1 cellular context compared by ENCODE assay signal in the genomic region with DNA sequence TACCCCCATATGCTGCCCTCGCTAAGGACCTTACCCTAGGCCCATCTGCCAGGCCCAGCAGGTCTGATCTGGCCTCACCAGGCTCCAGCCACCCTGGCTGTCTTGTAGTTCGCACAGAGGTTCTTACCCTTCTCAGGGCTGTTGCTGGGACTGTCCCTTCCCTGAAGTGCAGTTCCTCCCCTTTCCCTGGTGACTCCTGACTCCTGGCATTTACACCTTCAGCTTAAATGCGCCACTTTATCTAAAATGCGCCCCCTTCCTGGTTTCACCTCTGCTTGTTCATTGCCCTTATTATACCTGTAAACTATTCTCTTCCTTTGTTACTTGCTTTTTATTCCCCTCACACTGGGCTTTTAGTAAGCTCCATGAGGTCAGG.
TF ChIP-seq lines count a peak whose summit lies in the region.

No MANE protein-coding gene starts in this region.

TF ChIP-seq in HEK293, 187 proteins besides CTCF, POLR2A, EP300 and RAD21 (continued from another document):
- peak; percentile 29; the same call in 1 of the 2 replicates for TF ChIP-seq SP7 (tag by site-specific recombination; IDR thresholded peaks at IDR 0.05)
- TF ChIP-seq, protein P1, sequence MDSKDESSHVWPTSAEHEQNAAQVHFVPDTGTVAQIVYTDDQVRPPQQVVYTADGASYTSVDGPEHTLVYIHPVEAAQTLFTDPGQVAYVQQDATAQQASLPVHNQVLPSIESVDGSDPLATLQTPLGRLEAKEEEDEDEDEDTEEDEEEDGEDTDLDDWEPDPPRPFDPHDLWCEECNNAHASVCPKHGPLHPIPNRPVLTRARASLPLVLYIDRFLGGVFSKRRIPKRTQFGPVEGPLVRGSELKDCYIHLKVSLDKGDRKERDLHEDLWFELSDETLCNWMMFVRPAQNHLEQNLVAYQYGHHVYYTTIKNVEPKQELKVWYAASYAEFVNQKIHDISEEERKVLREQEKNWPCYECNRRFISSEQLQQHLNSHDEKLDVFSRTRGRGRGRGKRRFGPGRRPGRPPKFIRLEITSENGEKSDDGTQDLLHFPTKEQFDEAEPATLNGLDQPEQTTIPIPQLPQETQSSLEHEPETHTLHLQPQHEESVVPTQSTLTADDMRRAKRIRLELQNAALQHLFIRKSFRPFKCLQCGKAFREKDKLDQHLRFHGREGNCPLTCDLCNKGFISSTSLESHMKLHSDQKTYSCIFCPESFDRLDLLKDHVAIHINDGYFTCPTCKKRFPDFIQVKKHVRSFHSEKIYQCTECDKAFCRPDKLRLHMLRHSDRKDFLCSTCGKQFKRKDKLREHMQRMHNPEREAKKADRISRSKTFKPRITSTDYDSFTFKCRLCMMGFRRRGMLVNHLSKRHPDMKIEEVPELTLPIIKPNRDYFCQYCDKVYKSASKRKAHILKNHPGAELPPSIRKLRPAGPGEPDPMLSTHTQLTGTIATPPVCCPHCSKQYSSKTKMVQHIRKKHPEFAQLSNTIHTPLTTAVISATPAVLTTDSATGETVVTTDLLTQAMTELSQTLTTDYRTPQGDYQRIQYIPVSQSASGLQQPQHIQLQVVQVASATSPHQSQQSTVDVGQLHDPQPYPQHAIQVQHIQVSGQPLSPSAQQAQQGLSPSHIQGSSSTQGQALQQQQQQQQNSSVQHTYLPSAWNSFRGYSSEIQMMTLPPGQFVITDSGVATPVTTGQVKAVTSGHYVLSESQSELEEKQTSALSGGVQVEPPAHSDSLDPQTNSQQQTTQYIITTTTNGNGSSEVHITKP (tag by site-specific recombination; IDR thresholded peaks at IDR 0.05) = no peak; the same call in 1 of the 2 replicates
- no peak for TF ChIP-seq ZNF155 (tag by site-specific recombination; IDR thresholded peaks at IDR 0.05)
- TF ChIP-seq ZNF112 (tag by site-specific recombination; IDR thresholded peaks at IDR 0.05) = no peak
- no peak for TF ChIP-seq ZNF549 (tag by site-specific recombination; IDR thresholded peaks at IDR 0.05)
- TF ChIP-seq ZNF677 (tag by site-specific recombination; IDR thresholded peaks at IDR 0.05) = no peak
- TF ChIP-seq ZBTB48 (tag by site-specific recombination; IDR thresholded peaks at IDR 0.05) = 0 out of 2 replicates have a peak, but pooled peaks have one; percentile 44
- TF ChIP-seq ZFP3 (tag by site-specific recombination; IDR thresholded peaks at IDR 0.05; ENCODE audit: low read depth) = no peak
